Comparison of ENCODE assay signal across 18 cellular contexts in genomic region chr12:131824450-131824849, GRCh38. TPM values are rescaled to one million over a fixed set of nuclear protein-coding genes. Genes with fewer than 3 reads are reported as not detected.
A peak's percentile ranks its signal among the peaks of the same experiment; 100 is the strongest.
DNase-seq lines count a peak whose midpoint lies in the region; ATAC-seq and TF ChIP-seq lines count a peak whose summit lies in the region.
"Had no signal": no experiment of that assay in that cellular context is flagged by ENCODE, and none has a peak within 500 bp of the region (broad histone marks: within the 10 kb centered on the region; RNA-seq: fewer than 3 reads in every experiment).

No MANE protein-coding gene starts in this region.

- H3K9me3 Mint-ChIP-seq in T-helper 1 cell treated with Interleukin-12 subunit alpha and Interleukin-12 subunit beta and Interleukin-4 antibody, amounts not matched to agents 30 μg/mL and 1 μg/mL, for 36 hours, result no peaks in the 10 kb centered on the region
- H3K9me3 Mint-ChIP-seq: CD4-positive, alpha-beta memory T cell; GM23338; H9 had no signal

- no peak for TF ChIP-seq CTCF in NB4 (IDR thresholded peaks at IDR 0.05; ENCODE audit: low read depth, low read length)

- no peak overlapping the region for H4K8ac ChIP-seq in neuronal stem cell (ENCODE audit: low read depth, low read length)

- peaks cover 24% of the 10 kb centered on the region for H3K27me3 Mint-ChIP-seq in T-helper 1 cell treated with Interleukin-12 subunit alpha and Interleukin-12 subunit beta and Interleukin-4 antibody, amounts not matched to agents 30 μg/mL and 1 μg/mL, for 36 hours (ENCODE audit: low read depth)

- H3K79me1 ChIP-seq in neuronal stem cell (ENCODE audit: low read depth, low read length), result no peaks in the 10 kb centered on the region

- no peak overlapping the region for H3K4ac ChIP-seq in neuronal stem cell (ENCODE audit: low read length)

- H3K9me3 ChIP-seq in neuronal stem cell (replicated peaks in 1 of 2; ENCODE audit: control insufficient read depth in 2 of 2, insufficient read depth in 1 of 2, low read depth in 1 of 2, low read length in 2 of 2), result peaks cover 0 to 3% of the 10 kb centered on the region in 2 donors
- H3K9me3 ChIP-seq: A549 had no signal

- peaks cover 3 to 6% of the 10 kb centered on the region in 2 donors for H3K4me1 ChIP-seq in neuronal stem cell (ENCODE audit: control insufficient read depth in 2 of 2, insufficient read depth in 1 of 2, low read depth in 1 of 2, low read length in 2 of 2)

- H2AFZ ChIP-seq in neuronal stem cell (ENCODE audit: low read length), result no peak overlapping the region
- H2AFZ ChIP-seq: GM23338 had no signal

- ATAC-seq in HG03159 (IDR thresholded peaks at IDR 0.05; ENCODE audit: unreplicated experiment), result no peak
- ATAC-seq: A549, GM12878, GM23338, HCT116 had no signal

- H3K36me3 ChIP-seq in neuronal stem cell (replicated peaks in 1 of 2; ENCODE audit: control insufficient read depth in 2 of 2, insufficient read depth in 2 of 2, low read length in 2 of 2), result no peaks in the 10 kb centered on the region

- H3K23ac ChIP-seq in neuronal stem cell (ENCODE audit: low read depth, low read length, poor library complexity), result no peak overlapping the region

- no peak overlapping the region for H3K4me2 ChIP-seq in neuronal stem cell (ENCODE audit: insufficient read depth, low read length, poor library complexity, severe bottlenecking)
- H3K4me2 ChIP-seq: A549, GM23338 had no signal

- DNase-seq in T-helper 1 cell, result no peak
- peak; percentile 9 for DNase-seq in NB4 (ENCODE audit: low read depth)
- DNase-seq in neuronal stem cell (ENCODE audit: low spot score), result no peak
- no peak for DNase-seq in amniotic stem cell (lab: John Stamatoyannopoulos, UW)
- DNase-seq: 8988T; ACHN; Calu3; CD4-positive, alpha-beta memory T cell; COR-L47; DMS79; GDM1 had no signal

- no peaks in the 10 kb centered on the region for H3K36me3 Mint-ChIP-seq in T-helper 1 cell treated with Interleukin-12 subunit alpha and Interleukin-12 subunit beta and Interleukin-4 antibody, amounts not matched to agents 30 μg/mL and 1 μg/mL, for 36 hours (ENCODE audit: low read depth)
- H3K36me3 Mint-ChIP-seq: CD4-positive, alpha-beta memory T cell had no signal

- H3K27me3 ChIP-seq in neuronal stem cell (ENCODE audit: control insufficient read depth in 3 of 3, insufficient read depth in 3 of 3, low read depth in 1 of 3, low read length in 3 of 3), result peaks cover 7 to 11% (median 9%) of the 10 kb centered on the region in 3 experiments

- H2BK12ac ChIP-seq in neuronal stem cell (ENCODE audit: low read length), result no peak overlapping the region

- H2BK15ac ChIP-seq in neuronal stem cell (ENCODE audit: low read length), result no peak overlapping the region

- H3K18ac ChIP-seq in neuronal stem cell (ENCODE audit: low read length), result no peak overlapping the region

- H3K4me1 Mint-ChIP-seq in T-helper 1 cell treated with Interleukin-12 subunit alpha and Interleukin-12 subunit beta and Interleukin-4 antibody, amounts not matched to agents 30 μg/mL and 1 μg/mL, for 36 hours (ENCODE audit: low read depth), result no peaks in the 10 kb centered on the region

- H3K27ac Mint-ChIP-seq in T-helper 1 cell treated with Interleukin-12 subunit alpha and Interleukin-12 subunit beta and Interleukin-4 antibody, amounts not matched to agents 30 μg/mL and 1 μg/mL, for 36 hours, result no peak overlapping the region
- H3K27ac Mint-ChIP-seq: GM23338, H9 had no signal

- H2BK120ac ChIP-seq in neuronal stem cell (ENCODE audit: low read depth, low read length), result no peak overlapping the region

- H3K9ac ChIP-seq in neuronal stem cell (ENCODE audit: low read depth, low read length, poor library complexity), result no peak overlapping the region

- no peak overlapping the region for H3K14ac ChIP-seq in neuronal stem cell (ENCODE audit: low read length)

- H3K27ac ChIP-seq in neuronal stem cell (replicated peaks; ENCODE audit: low read length), result no peak overlapping the region
- H3K27ac ChIP-seq: A549 had no signal

- no peak for TF ChIP-seq POLR2A in NB4 (IDR thresholded peaks at IDR 0.05; ENCODE audit: extremely low read depth, insufficient read length)

- H2AK5ac ChIP-seq in neuronal stem cell (ENCODE audit: low read depth, low read length), result peak overlapping the region; percentile 35

- H4K91ac ChIP-seq in neuronal stem cell (ENCODE audit: low read depth, low read length, poor library complexity), result no peak overlapping the region

- H2BK5ac ChIP-seq in neuronal stem cell (ENCODE audit: low read length), result no peak overlapping the region

- H3K4me3 ChIP-seq in NB4 (ENCODE audit: low read depth, low read length) (no peak overlapping the region), neuronal stem cell (ENCODE audit: low read length in 2 of 2) (no peak overlapping the region)
- H3K4me3 ChIP-seq: A549, GM12878, GM23338 had no signal

- no CpG with 5 or more reads among the region's 6 CpGs for WGBS in neuronal stem cell (ENCODE audit: extremely low coverage in 2 of 2, insufficient read length in 2 of 2, insufficient replicate concordance in 1 of 2), 2 donors

- peak overlapping the region; percentile 9 for H3K4me3 Mint-ChIP-seq in T-helper 1 cell treated with Interleukin-12 subunit alpha and Interleukin-12 subunit beta and Interleukin-4 antibody, amounts not matched to agents 30 μg/mL and 1 μg/mL, for 36 hours
- H3K4me3 Mint-ChIP-seq: GM23338, H9 had no signal

RNA-seq across cellular contexts. Expression of gene MMP17, which starts 3.7 kb away (rescaled TPM):
- 4.2 TPM for polyA plus RNA-seq in neuronal stem cell (2013, experiment 1 of 2)
- polyA plus RNA-seq in neuronal stem cell (2013, experiment 2 of 2), result 3.8 TPM
- polyA plus RNA-seq: CD4-positive, alpha-beta memory T cell had no signal
